Comparison of ENCODE assay signal across 19 cellular contexts in the genomic region with DNA sequence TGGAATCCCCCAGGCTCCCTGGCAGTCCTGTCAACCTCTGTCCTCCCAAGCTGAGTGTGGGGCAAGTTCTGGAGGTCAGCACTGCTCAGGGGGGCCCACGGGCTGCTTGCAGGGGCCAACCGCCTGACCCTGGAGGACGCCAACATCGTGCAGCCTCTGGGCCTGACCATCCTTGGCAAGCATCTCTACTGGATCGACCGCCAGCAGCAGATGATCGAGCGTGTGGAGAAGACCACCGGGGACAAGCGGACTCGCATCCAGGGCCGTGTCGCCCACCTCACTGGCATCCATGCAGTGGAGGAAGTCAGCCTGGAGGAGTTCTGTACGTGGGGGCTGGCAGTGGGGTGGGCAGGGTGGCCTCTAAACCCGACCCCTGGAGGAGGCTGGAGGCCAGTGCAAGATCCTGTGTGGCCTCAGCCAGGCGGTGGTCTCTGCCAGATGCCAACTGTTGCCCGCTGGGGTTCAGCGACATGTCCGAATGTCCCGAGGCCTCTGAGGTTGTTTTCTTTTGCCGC.
"Had no signal": no experiment of that assay in that cellular context is flagged by ENCODE, and none has a peak within 500 bp of the region (broad histone marks: within the 10 kb centered on the region; RNA-seq: fewer than 3 reads in every experiment).

No MANE protein-coding gene starts in this region.

- DNase-seq: dermis blood vessel endothelial cell; dorsolateral prefrontal cortex; effector CD4-positive, alpha-beta T cell; effector memory CD4-positive, alpha-beta T cell; foreskin keratinocyte; glutamatergic neuron; head of caudate nucleus; heart right ventricle; hippocampal formation; left cardiac atrium; left ventricle myocardium superior; lower lobe of right lung; mesenchymal stem cell; mucosa of descending colon; naive B cell had no signal

- H3K27me3 Mint-ChIP-seq: naive B cell had no signal

- ATAC-seq: foreskin keratinocyte, left cardiac atrium, left lung, left ventricle myocardium superior, mucosa of descending colon had no signal

- H3K27ac Mint-ChIP-seq: mesothelial cell of epicardium had no signal

- H3K27me3 ChIP-seq: dorsolateral prefrontal cortex, esophagus muscularis mucosa, foreskin keratinocyte, heart right ventricle, left lung had no signal

- H3K27ac ChIP-seq: coronary artery, dorsolateral prefrontal cortex, esophagus muscularis mucosa, foreskin keratinocyte, heart right ventricle, left lung, lower lobe of right lung had no signal

- H3K4me3 Mint-ChIP-seq: mesothelial cell of epicardium, naive B cell had no signal

- H3K4me3 ChIP-seq: coronary artery, dorsolateral prefrontal cortex, esophagus muscularis mucosa, heart right ventricle, left lung, lower lobe of right lung, mucosa of descending colon had no signal

- H3K4me1 Mint-ChIP-seq: mesothelial cell of epicardium had no signal

- H3K4me1 ChIP-seq: esophagus muscularis mucosa, foreskin keratinocyte, left lung, lower lobe of right lung had no signal
